In genomic region chr3:57555738-57556458, GRCh38 we compare ENCODE assay signal across 8 cellular contexts. TPM values are rescaled to one million over a fixed set of nuclear protein-coding genes. Genes with fewer than 3 reads are reported as not detected.
A peak's percentile ranks its signal among the peaks of the same experiment; 100 is the strongest.
DNase-seq lines count a peak whose midpoint lies in the region; ATAC-seq and TF ChIP-seq lines count a peak whose summit lies in the region.

TSS of gene PDE12 (plus strand) at chr3:57556274. CDS start at chr3:57556380, 106 bp downstream.

- DNase-seq in NCI-H1694 (lab: John Stamatoyannopoulos, UW) (peak; percentile 38), T-helper 17 cell (peak; percentile 64 to 69 (median 65)), amygdala (lab: John Stamatoyannopoulos, UW) (peak; percentile 36 to 95 (median 86)), right atrium auricular region (ENCODE audit: low spot score) (peak; percentile 93), psoas muscle (peak; percentile 87 to 94)

- H3K4me1 ChIP-seq in right atrium auricular region = peaks cover 2 to 30% of the 10 kb centered on the region in 2 donors
- H3K4me1 ChIP-seq in psoas muscle = peaks cover 32% of the 10 kb centered on the region
- no peaks in the 10 kb centered on the region for H3K4me1 ChIP-seq in urinary bladder (ENCODE audit: insufficient read depth)

- peak; percentile 81 for TF ChIP-seq POLR2A in GM15510 (IDR thresholded peaks at IDR 0.05; ENCODE audit: borderline replicate concordance, extremely low read depth, insufficient read length)

- intact Hi-C loops in psoas muscle (cut with DNase I) = loop anchor here (2.0 to 5.0 kb wide), 2 partner anchors 41 kb away; partner anchors contain the start of gene ARF4 (in 2 of the 2)

- H3K36me3 ChIP-seq in right atrium auricular region (peaks cover 15% of the 10 kb centered on the region), psoas muscle (ENCODE audit: insufficient read depth in 1 of 2, low read depth in 1 of 2) (peaks cover 0 to 27% of the 10 kb centered on the region in 2 donors), urinary bladder (ENCODE audit: insufficient read depth) (no peaks in the 10 kb centered on the region)

- peak in 1 of 2 donors; percentile 22 for TF ChIP-seq CTCF in right atrium auricular region (IDR thresholded peaks at IDR 0.05)
- TF ChIP-seq CTCF in psoas muscle (IDR thresholded peaks at IDR 0.05) = no peak

- H3K27ac ChIP-seq in right atrium auricular region (peak within 1 kb of the TSS; percentile 88 to 91), psoas muscle (peak within 1 kb of the TSS; percentile 96), urinary bladder (ENCODE audit: low read depth) (peak within 1 kb of the TSS; percentile 47)

- H3K4me1 Mint-ChIP-seq in T-helper 17 cell = peaks cover 27% of the 10 kb centered on the region

- WGBS in psoas muscle, 3 donors = 0% methylated on average over 54 of the region's 54 CpGs
- WGBS in urinary bladder = under 1% methylated on average over 54 of the region's 54 CpGs

- H3K4me3 ChIP-seq in right atrium auricular region (peak within 1 kb of the TSS; percentile 75 to 94), psoas muscle (peak within 1 kb of the TSS; percentile 97), urinary bladder (ENCODE audit: low read depth, low read length) (peak within 1 kb of the TSS; percentile 88)

- peak; percentile 85 for ATAC-seq in HG02852 (IDR thresholded peaks at IDR 0.05; ENCODE audit: unreplicated experiment)
- ATAC-seq in T-helper 17 cell = peak; percentile 80
- peak; percentile 95 to 96 (median 96) for ATAC-seq in psoas muscle

- H3K9me3 ChIP-seq in T-helper 17 cell (ENCODE audit: control insufficient read depth, low read length, poor library complexity, severe bottlenecking) (no peaks in the 10 kb centered on the region), right atrium auricular region (no peaks in the 10 kb centered on the region), psoas muscle (no peaks in the 10 kb centered on the region)

- no peaks in the 10 kb centered on the region for H3K27me3 Mint-ChIP-seq in T-helper 17 cell

- H3K4me3 Mint-ChIP-seq in T-helper 17 cell = peak within 1 kb of the TSS; percentile 89

- peak within 1 kb of the TSS; percentile 98 for H3K27ac Mint-ChIP-seq in T-helper 17 cell

- H3K27me3 ChIP-seq in right atrium auricular region (no peaks in the 10 kb centered on the region), psoas muscle (ENCODE audit: insufficient read depth in 3 of 3, low read length in 2 of 3) (no peaks in the 10 kb centered on the region)

- no peaks in the 10 kb centered on the region for H3K36me3 Mint-ChIP-seq in T-helper 17 cell (ENCODE audit: low read depth)

RNA-seq across cellular contexts. Expression of gene PDE12, which starts in this region (rescaled TPM):
- total RNA-seq in T-helper 17 cell (10 to 100 TPM; 30.2 to 31.7 TPM), right atrium auricular region (10 to 100 TPM in 1 of 2 donors, 1 to 10 TPM in 1; 9.9 to 12.1 TPM), psoas muscle (10 to 100 TPM; 11.8 to 20.6 (median 17.2) TPM), urinary bladder (9.4 TPM)
- polyA plus RNA-seq in psoas muscle (10 to 100 TPM in 1 of 3 donors, 1 to 10 TPM in 2; 5.9 to 16.3 (median 8.0) TPM), urinary bladder (10.2 TPM)

Comparison
In these comparisons a context has a peak if more than half of its experiments do, and no peak if none do; other contexts are left out.
1. Peak in every context shown above with its lines: DNase-seq, ATAC-seq, H3K4me3 ChIP-seq and H3K27ac ChIP-seq.
2. DNase-seq: peak in every context shown above with its lines; median percentile 93 in right atrium auricular region; 90 in psoas muscle; 86 in amygdala; 65 in T-helper 17 cell; 38 in NCI-H1694.